Comparison of ENCODE assay signal across 9 cellular contexts in the genomic region with DNA sequence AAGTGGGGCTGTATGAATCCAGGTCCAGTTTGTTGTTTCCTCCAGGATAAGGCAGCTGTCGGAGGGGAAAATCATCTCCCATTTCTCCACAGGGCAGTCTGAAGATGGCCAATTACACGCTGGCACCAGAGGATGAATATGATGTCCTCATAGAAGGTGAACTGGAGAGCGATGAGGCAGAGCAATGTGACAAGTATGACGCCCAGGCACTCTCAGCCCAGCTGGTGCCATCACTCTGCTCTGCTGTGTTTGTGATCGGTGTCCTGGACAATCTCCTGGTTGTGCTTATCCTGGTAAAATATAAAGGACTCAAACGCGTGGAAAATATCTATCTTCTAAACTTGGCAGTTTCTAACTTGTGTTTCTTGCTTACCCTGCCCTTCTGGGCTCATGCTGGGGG. TPM values are rescaled to one million over a fixed set of nuclear protein-coding genes. Genes with fewer than 3 reads are reported as not detected.
A peak's percentile ranks its signal among the peaks of the same experiment; 100 is the strongest.
DNase-seq lines count a peak whose midpoint lies in the region; ATAC-seq, FAIRE-seq and TF ChIP-seq lines count a peak whose summit lies in the region.
"Had no signal": no experiment of that assay in that cellular context is flagged by ENCODE, and none has a peak within 500 bp of the region (broad histone marks: within the 10 kb centered on the region; RNA-seq: fewer than 3 reads in every experiment).

No MANE protein-coding gene starts in this region.

- H3K4me1 Mint-ChIP-seq in activated T-cell treated with anti-CD3 and anti-CD28 coated beads, Interleukin-2, amount 50 U/mL, for 4 hours (ENCODE audit: low read depth) = peaks cover 24% of the 10 kb centered on the region

- no peaks in the 10 kb centered on the region for H3K79me1 ChIP-seq in mesenchymal stem cell (replicated peaks; ENCODE audit: low read length, poor library complexity, severe bottlenecking)

- H3K4me1 ChIP-seq in GM12878 (ENCODE audit: control insufficient read depth, insufficient read depth, low read length) (peaks cover 11% of the 10 kb centered on the region), mesenchymal stem cell (ENCODE audit: control insufficient read depth, insufficient read depth, low read depth, low read length) (peaks cover 11% of the 10 kb centered on the region), transverse colon (peaks cover 0 to 52% (median 20%) of the 10 kb centered on the region in 4 donors)

- no peaks in the 10 kb centered on the region for H3K79me2 ChIP-seq in GM12878 (ENCODE audit: control insufficient read depth, insufficient read depth, low read length)

- TF ChIP-seq POLR2A in GM12878 (IDR thresholded peaks at IDR 0.05; ENCODE audit: low read depth, low read length) = no peak
- TF ChIP-seq POLR2A in transverse colon (IDR thresholded peaks at IDR 0.05) = no peak

- no peak for TF ChIP-seq CTCF in GM12878 (IDR thresholded peaks at IDR 0.05 in 2 of 3, conservative IDR thresholded peaks at IDR 0.05 in 1 of 3; ENCODE audit: control insufficient read depth in 2 of 3, extremely low read depth in 1 of 3, insufficient read depth in 1 of 3, low read depth in 3 of 3, low read length in 3 of 3)
- TF ChIP-seq CTCF in transverse colon (IDR thresholded peaks at IDR 0.05) = no peak

- RAD21 ChIA-PET in GM12878 (lab: Charles Lee; ENCODE audit: unreplicated experiment) = interaction anchor here (0.8 kb wide), 1 partner anchor 30 kb away, joined by 3 read pairs; no protein-coding TSS in a partner anchor

- H3K27me3 Mint-ChIP-seq in activated T-cell treated with anti-CD3 and anti-CD28 coated beads, Interleukin-2, amount 50 U/mL, for 4 hours (ENCODE audit: low read depth) = no peaks in the 10 kb centered on the region

- H3K9me3 ChIP-seq in GM12878 (replicated peaks; ENCODE audit: control insufficient read depth, insufficient read depth, low read length) (no peaks in the 10 kb centered on the region; the same call in 2 of the 3 replicates), mesenchymal stem cell (ENCODE audit: control insufficient read depth, low read length) (no peaks in the 10 kb centered on the region), transverse colon (no peaks in the 10 kb centered on the region)

- no peak overlapping the region for H3K4ac ChIP-seq in mesenchymal stem cell (ENCODE audit: low read depth in 1 of 2, low read length in 2 of 2)

- intact Hi-C loops in GM12878 (cut with micrococcal nuclease; ENCODE audit: unreplicated experiment) (no loop called here), transverse colon (cut with DNase I; ENCODE audit: low total_unique reads) (no loop called here)

- no peaks in the 10 kb centered on the region for H3K9me3 Mint-ChIP-seq in activated T-cell treated with anti-CD3 and anti-CD28 coated beads, Interleukin-2, amount 50 U/mL, for 4 hours

- H3K27me3 ChIP-seq in GM12878 (replicated peaks in 1 of 2; ENCODE audit: control insufficient read depth in 2 of 2, insufficient read depth in 2 of 2, low read length in 1 of 2) = no peaks in the 10 kb centered on the region
- H3K27me3 ChIP-seq in mesenchymal stem cell (ENCODE audit: control insufficient read depth in 1 of 2, insufficient read depth in 1 of 2, low read length in 2 of 2) = no peaks in the 10 kb centered on the region
- no peaks in the 10 kb centered on the region for H3K27me3 ChIP-seq in transverse colon

- H4K20me1 ChIP-seq in GM12878 (ENCODE audit: control insufficient read depth, insufficient read depth) = no peaks in the 10 kb centered on the region

- H3K4me2 ChIP-seq in GM12878 (ENCODE audit: control insufficient read depth, insufficient read depth) = peak overlapping the region; percentile 17
- H3K4me2 ChIP-seq in mesenchymal stem cell (ENCODE audit: low read length, poor library complexity, severe bottlenecking) = no peak overlapping the region

- SMC1A ChIA-PET in GM12878 (lab: Charles Lee; ENCODE audit: uncharacterized antibody, unreplicated experiment) = interaction anchor here (0.6 to 2.1 kb wide), 6 partner anchors 21 to 321 kb away, joined by 3 to 6 read pairs (median 4); no protein-coding TSS in a partner anchor

- no peaks in the 10 kb centered on the region for H3K36me3 ChIP-seq in GM12878 (ENCODE audit: control insufficient read depth in 2 of 2, insufficient read depth in 2 of 2, low read length in 1 of 2)
- no peaks in the 10 kb centered on the region for H3K36me3 ChIP-seq in mesenchymal stem cell (ENCODE audit: control insufficient read depth in 1 of 2, insufficient read depth in 2 of 2, low read depth in 1 of 2, low read length in 2 of 2)
- H3K36me3 ChIP-seq in transverse colon = no peaks in the 10 kb centered on the region

- no peak for DNase-seq in activated T-cell treated with anti-CD3 and anti-CD28 coated beads, Interleukin-2, amount 50 U/mL, for 4 hours
- DNase-seq in activated T-cell treated with anti-CD3 and anti-CD28 coated beads for 4 hours (no peak), GM12878 (ENCODE audit: low read depth, low spot score) (no peak), mesenchymal stem cell (no peak), transverse colon (no peak), HTR-8/SVneo (ENCODE audit: insufficient read length, low spot score) (no peak), AML-193 (lab: John Stamatoyannopoulos, UW) (no peak), NCI-H1048 (lab: John Stamatoyannopoulos, UW) (no peak)
- DNase-seq: effector CD8-positive, alpha-beta T cell had no signal

- POLR2A ChIA-PET in GM12878 (lab: Charles Lee) = no interaction called here

- ATAC-seq in activated T-cell treated with anti-CD3 and anti-CD28 coated beads, Interleukin-2, amount 50 U/mL, for 4 hours = no peak
- ATAC-seq in GM12878 = no peak

- H3K4me3 ChIP-seq in GM12878 (no peak overlapping the region), mesenchymal stem cell (ENCODE audit: insufficient read depth in 1 of 2, low read depth in 1 of 2, low read length in 2 of 2) (peak overlapping the region in 1 of 2 experiments; percentile 70), transverse colon (peak overlapping the region in 3 of 4 donors; percentile 31 to 51 (median 32))

- H3K18ac ChIP-seq in mesenchymal stem cell (ENCODE audit: low read depth in 1 of 2, low read length in 2 of 2) = peak overlapping the region in 1 of 2 experiments; percentile 50

- CTCF ChIA-PET in GM12878 (lab: Yijun Ruan, JAX) = interaction anchor here (0.7 to 2.2 kb wide), 3 partner anchors 30 to 81 kb away, joined by 3 to 8 read pairs (median 7); a partner anchor contains a TSS

- H3K27ac ChIP-seq in GM12878 (ENCODE audit: control insufficient read depth, insufficient read depth) (no peak overlapping the region), mesenchymal stem cell (ENCODE audit: low read length, poor library complexity, severe bottlenecking) (no peak overlapping the region), transverse colon (peak overlapping the region; percentile 82 to 95 (median 88))

- H3K23ac ChIP-seq in mesenchymal stem cell (ENCODE audit: low read length in 2 of 2) = no peak overlapping the region

- BruUV-seq in GM12878 (replicated peaks; lab: Mats Ljungman, UMichigan) = no TSS peak

- H4K8ac ChIP-seq in mesenchymal stem cell (ENCODE audit: low read length) = no peak overlapping the region

- H2AFZ ChIP-seq in GM12878 (ENCODE audit: control insufficient read depth, low read depth, low read length) = no peak overlapping the region; the same call in 1 of the 2 replicates
- H2AFZ ChIP-seq in mesenchymal stem cell (ENCODE audit: low read depth, low read length) = no peak overlapping the region

- H3K36me3 Mint-ChIP-seq in activated T-cell treated with anti-CD3 and anti-CD28 coated beads, Interleukin-2, amount 50 U/mL, for 4 hours (ENCODE audit: insufficient read depth) = no peaks in the 10 kb centered on the region

- TF ChIP-seq EP300 in GM12878 (IDR thresholded peaks at IDR 0.05; ENCODE audit: borderline replicate concordance in 1 of 2, control insufficient read depth in 1 of 2, low read depth in 2 of 2, low read length in 2 of 2) (no peak), transverse colon (IDR thresholded peaks at IDR 0.05; ENCODE audit: low read depth) (no peak)

- H3K14ac ChIP-seq in mesenchymal stem cell (ENCODE audit: low read length in 2 of 2) = no peak overlapping the region

- H2BK15ac ChIP-seq in mesenchymal stem cell (ENCODE audit: low read depth, poor library complexity, severe bottlenecking) = no peak overlapping the region

- in situ Hi-C loops in GM12878 (cut with MboI) = no loop called here
- in situ Hi-C loops in transverse colon (cut with MboI; ENCODE audit: low pct_ligation_motif_present in 1 of 4, low pct_unique_long_range_greater_than_20kb in 1 of 4, low sequenced_read_pairs in 3 of 4) = no loop called here

- H2AK5ac ChIP-seq in mesenchymal stem cell (ENCODE audit: low read length, severe bottlenecking) = no peak overlapping the region

- H3K9ac ChIP-seq in GM12878 (ENCODE audit: control insufficient read depth, insufficient read depth, low read length) (no peak overlapping the region), mesenchymal stem cell (ENCODE audit: low read length) (peak overlapping the region; percentile 75)

- H2BK12ac ChIP-seq in mesenchymal stem cell (ENCODE audit: low read length in 2 of 2) = peak overlapping the region in 1 of 2 experiments; percentile 35

- H3K4me3 Mint-ChIP-seq in activated T-cell treated with anti-CD3 and anti-CD28 coated beads, Interleukin-2, amount 50 U/mL, for 4 hours = peak overlapping the region; percentile 13

- WGBS in GM12878 (ENCODE audit: insufficient coverage, insufficient replicate concordance, low lambda C conversion rate, missing lambda C conversion rate) = 74% methylated on average over 7 of the region's 7 CpGs
- 84% methylated on average over 7 of the region's 7 CpGs for WGBS in mesenchymal stem cell
- WGBS in transverse colon (ENCODE audit: low coverage in 1 of 2), 2 donors = 21 to 62% methylated on average over 2 to 7 of the region's 7 CpGs

- H2BK120ac ChIP-seq in mesenchymal stem cell (ENCODE audit: low read depth, low read length) = no peak overlapping the region

- no peak for TF ChIP-seq RAD21 in GM12878 (IDR thresholded peaks at IDR 0.05; ENCODE audit: insufficient read depth, low read depth, low read length)

- no peak for FAIRE-seq in GM12878 (lab: Jason Lieb, UNC)
- FAIRE-seq in HTR-8/SVneo (lab: Jason Lieb, UNC) = no peak

- H2BK5ac ChIP-seq in mesenchymal stem cell (ENCODE audit: low read depth, low read length, poor library complexity, severe bottlenecking) = no peak overlapping the region

- H4K91ac ChIP-seq in mesenchymal stem cell (ENCODE audit: low read length) = peak overlapping the region; percentile 53

RNA-seq across cellular contexts. Expression of a gene that starts 0.9 kb away (rescaled TPM):
- 1 to 10 TPM in 1 of 3 donors, under 1 TPM in 2; 0.43 to 1.3 (median 0.76) TPM for total RNA-seq in activated T-cell treated with anti-CD3 and anti-CD28 coated beads, Interleukin-2, amount 50 U/mL, for 4 hours
- total RNA-seq in GM12878 (2013; cell fraction: nucleolus; rRNA removed) = not detected in 2 replicates
- total RNA-seq in GM12878 (2014; rRNA removed) (2.1 and 2.3 TPM in 2 replicates), GM12878 (2014; rRNA removed; fragmentation: Illumina TruSeq; extraction: Trizol) (1.8 and 2.2 TPM in 2 replicates), GM12878 (2021) (1.6 and 2.1 TPM in 2 replicates), transverse colon (10 to 100 TPM in 2 of 4 donors, 1 to 10 TPM in 2; 2.6 to 13.9 (median 9.8) TPM)
- polyA plus RNA-seq in GM12878 (2011; ENCODE audit: low read depth) = 1.1 TPM
- polyA plus RNA-seq in GM12878 (2011; rRNA removed) (0.04 TPM in 1 of 2 replicates, not detected in the other), GM12878 (2014; fragmentation: Illumina TruSeq; extraction: Trizol) (1.7 and 2.1 TPM in 2 replicates), GM12878 (2014; fragmentation: Nextera tagmentation; extraction: Ambion mirVana) (1 to 10 TPM; 1.5 to 2.2 TPM), GM12878 (2014; rRNA removed) (1.6 and 2.5 TPM in 2 replicates), GM12878 (2016; fragmentation: Nextera tagmentation; extraction: Ambion mirVana) (1 to 10 TPM; 1.2 to 1.7 TPM)
- 0.06 and 0.07 TPM in 2 replicates for polyA plus RNA-seq in GM12878 (2011; cell fraction: cytosol; rRNA removed)
- 0.12 TPM in 1 of 2 replicates, not detected in the other for polyA plus RNA-seq in GM12878 (2011; cell fraction: nucleus; rRNA removed)
- 0.66 and 0.84 TPM in 2 replicates for polyA plus RNA-seq in GM12878 (2012)
- polyA minus RNA-seq in GM12878 (2011; rRNA and poly(A)+ RNA removed) = 0.52 TPM in 1 of 2 replicates, not detected in the other
- not detected in 2 replicates for polyA minus RNA-seq in GM12878 (2011; cell fraction: cytosol; rRNA and poly(A)+ RNA removed)
- not detected in 2 replicates for polyA minus RNA-seq in GM12878 (2011; cell fraction: nucleus; rRNA and poly(A)+ RNA removed)
- 0.08 TPM for polyA plus RNA-seq in mesenchymal stem cell (2013, experiment 1 of 2)
- 0.08 TPM for polyA plus RNA-seq in mesenchymal stem cell (2013, experiment 2 of 2)

RNA-seq across cellular contexts. Expression of a gene that starts 37.2 kb away (rescaled TPM):
- total RNA-seq in activated T-cell treated with anti-CD3 and anti-CD28 coated beads, Interleukin-2, amount 50 U/mL, for 4 hours = 1 to 10 TPM; 1.2 to 7.2 (median 2.2) TPM
- total RNA-seq in GM12878 (2013; cell fraction: nucleolus; rRNA removed) = not detected in 2 replicates
- 0.17 and 0.27 TPM in 2 replicates for total RNA-seq in GM12878 (2014; rRNA removed)
- 0.92 and 1.2 TPM in 2 replicates for total RNA-seq in GM12878 (2014; rRNA removed; fragmentation: Illumina TruSeq; extraction: Trizol)
- 1.2 TPM in 2 replicates for total RNA-seq in GM12878 (2021)
- polyA plus RNA-seq in GM12878 (2011; ENCODE audit: low read depth) = 0.17 TPM
- not detected in 2 replicates for polyA plus RNA-seq in GM12878 (2011; rRNA removed)
- not detected in 2 replicates for polyA plus RNA-seq in GM12878 (2011; cell fraction: cytosol; rRNA removed)
- polyA plus RNA-seq in GM12878 (2011; cell fraction: nucleus; rRNA removed) = not detected in 2 replicates
- 0.21 and 0.24 TPM in 2 replicates for polyA plus RNA-seq in GM12878 (2012)
- 1.6 TPM in 2 replicates for polyA plus RNA-seq in GM12878 (2014; fragmentation: Illumina TruSeq; extraction: Trizol)
- polyA plus RNA-seq in GM12878 (2014; fragmentation: Nextera tagmentation; extraction: Ambion mirVana) = under 1 TPM; 0.21 to 0.51 TPM
- polyA plus RNA-seq in GM12878 (2014; rRNA removed) = 0.94 and 1.2 TPM in 2 replicates
- polyA plus RNA-seq in GM12878 (2016; fragmentation: Nextera tagmentation; extraction: Ambion mirVana) = under 1 TPM; 0.49 to 0.82 TPM
- not detected in 2 replicates for polyA minus RNA-seq in GM12878 (2011; rRNA and poly(A)+ RNA removed)
- not detected in 2 replicates for polyA minus RNA-seq in GM12878 (2011; cell fraction: cytosol; rRNA and poly(A)+ RNA removed)
- polyA minus RNA-seq in GM12878 (2011; cell fraction: nucleus; rRNA and poly(A)+ RNA removed) = not detected in 2 replicates
- not detected for polyA plus RNA-seq in mesenchymal stem cell (2013, experiment 1 of 2)
- not detected for polyA plus RNA-seq in mesenchymal stem cell (2013, experiment 2 of 2)
- 1 to 10 TPM in 3 of 4 donors, not detected in 1; 1.1 to 3.7 (median 1.4) TPM for total RNA-seq in transverse colon

RNA-seq across cellular contexts. Expression of a gene that starts 54.1 kb away (rescaled TPM):
- 1 to 10 TPM in 1 of 3 donors, under 1 TPM in 2; 0.18 to 1.4 (median 0.41) TPM for total RNA-seq in activated T-cell treated with anti-CD3 and anti-CD28 coated beads, Interleukin-2, amount 50 U/mL, for 4 hours
- total RNA-seq in GM12878 (2013; cell fraction: nucleolus; rRNA removed) = not detected in 2 replicates
- total RNA-seq in GM12878 (2014; rRNA removed) = 3.6 and 4.4 TPM in 2 replicates
- total RNA-seq in GM12878 (2014; rRNA removed; fragmentation: Illumina TruSeq; extraction: Trizol) = 4.3 and 4.4 TPM in 2 replicates
- total RNA-seq in GM12878 (2021) = 2.5 and 3.5 TPM in 2 replicates
- 0.18 TPM for polyA plus RNA-seq in GM12878 (2011; ENCODE audit: low read depth)
- polyA plus RNA-seq in GM12878 (2011; rRNA removed) = not detected in 2 replicates
- not detected in 2 replicates for polyA plus RNA-seq in GM12878 (2011; cell fraction: cytosol; rRNA removed)
- polyA plus RNA-seq in GM12878 (2011; cell fraction: nucleus; rRNA removed) = not detected in 2 replicates
- 0.32 and 0.80 TPM in 2 replicates for polyA plus RNA-seq in GM12878 (2012)
- polyA plus RNA-seq in GM12878 (2014; fragmentation: Illumina TruSeq; extraction: Trizol) = 3.6 and 4.1 TPM in 2 replicates
- 1 to 10 TPM; 2.5 to 4.7 TPM for polyA plus RNA-seq in GM12878 (2014; fragmentation: Nextera tagmentation; extraction: Ambion mirVana)
- polyA plus RNA-seq in GM12878 (2014; rRNA removed) = 2.1 and 2.7 TPM in 2 replicates
- 1 to 10 TPM; 1.9 to 2.7 TPM for polyA plus RNA-seq in GM12878 (2016; fragmentation: Nextera tagmentation; extraction: Ambion mirVana)
- not detected in 2 replicates for polyA minus RNA-seq in GM12878 (2011; rRNA and poly(A)+ RNA removed)
- not detected in 2 replicates for polyA minus RNA-seq in GM12878 (2011; cell fraction: cytosol; rRNA and poly(A)+ RNA removed)
- polyA minus RNA-seq in GM12878 (2011; cell fraction: nucleus; rRNA and poly(A)+ RNA removed) = not detected in 2 replicates
- not detected for polyA plus RNA-seq in mesenchymal stem cell (2013, experiment 1 of 2)
- polyA plus RNA-seq in mesenchymal stem cell (2013, experiment 2 of 2) = not detected
- total RNA-seq in transverse colon = 1 to 10 TPM in 2 of 4 donors, not detected in 2; 1.8 to 4.6 TPM

RNA-seq across cellular contexts. Expression of a gene that starts 56.7 kb away (rescaled TPM):
- total RNA-seq in activated T-cell treated with anti-CD3 and anti-CD28 coated beads, Interleukin-2, amount 50 U/mL, for 4 hours = not detected
- not detected in 2 replicates for total RNA-seq in GM12878 (2013; cell fraction: nucleolus; rRNA removed)
- total RNA-seq in GM12878 (2014; rRNA removed) (0.44 TPM in 1 of 2 replicates, not detected in the other), GM12878 (2014; rRNA removed; fragmentation: Illumina TruSeq; extraction: Trizol) (not detected in 2 replicates), GM12878 (2021) (0.31 TPM in 1 of 2 replicates, not detected in the other), transverse colon (1 to 10 TPM in 1 of 4 donors, under 1 TPM in 1, not detected in 2; 0.14 to 3.3 TPM)
- polyA plus RNA-seq in GM12878 (2011; ENCODE audit: low read depth) = not detected
- polyA plus RNA-seq in GM12878 (2011; rRNA removed) (not detected in 2 replicates), GM12878 (2014; fragmentation: Illumina TruSeq; extraction: Trizol) (0.03 TPM in 1 of 2 replicates, not detected in the other), GM12878 (2014; fragmentation: Nextera tagmentation; extraction: Ambion mirVana) (not detected), GM12878 (2014; rRNA removed) (not detected in 2 replicates), GM12878 (2016; fragmentation: Nextera tagmentation; extraction: Ambion mirVana) (not detected)
- not detected in 2 replicates for polyA plus RNA-seq in GM12878 (2011; cell fraction: cytosol; rRNA removed)
- polyA plus RNA-seq in GM12878 (2011; cell fraction: nucleus; rRNA removed) = not detected in 2 replicates
- 0.06 TPM in 1 of 2 replicates, not detected in the other for polyA plus RNA-seq in GM12878 (2012)
- polyA minus RNA-seq in GM12878 (2011; rRNA and poly(A)+ RNA removed) = not detected in 2 replicates
- polyA minus RNA-seq in GM12878 (2011; cell fraction: cytosol; rRNA and poly(A)+ RNA removed) = not detected in 2 replicates
- polyA minus RNA-seq in GM12878 (2011; cell fraction: nucleus; rRNA and poly(A)+ RNA removed) = not detected in 2 replicates
- polyA plus RNA-seq in mesenchymal stem cell (2013, experiment 1 of 2) = 0.04 TPM
- polyA plus RNA-seq in mesenchymal stem cell (2013, experiment 2 of 2) = 0.04 TPM

Comparison
In these comparisons a context has a peak if more than half of its experiments do, and no peak if none do; other contexts are left out.
1. H3K27ac ChIP-seq: peak in transverse colon (4 of 4); none in GM12878 (single experiment) and mesenchymal stem cell (single experiment).